Comparison of ENCODE assay signal across 1 cellular context in the genomic region with DNA sequence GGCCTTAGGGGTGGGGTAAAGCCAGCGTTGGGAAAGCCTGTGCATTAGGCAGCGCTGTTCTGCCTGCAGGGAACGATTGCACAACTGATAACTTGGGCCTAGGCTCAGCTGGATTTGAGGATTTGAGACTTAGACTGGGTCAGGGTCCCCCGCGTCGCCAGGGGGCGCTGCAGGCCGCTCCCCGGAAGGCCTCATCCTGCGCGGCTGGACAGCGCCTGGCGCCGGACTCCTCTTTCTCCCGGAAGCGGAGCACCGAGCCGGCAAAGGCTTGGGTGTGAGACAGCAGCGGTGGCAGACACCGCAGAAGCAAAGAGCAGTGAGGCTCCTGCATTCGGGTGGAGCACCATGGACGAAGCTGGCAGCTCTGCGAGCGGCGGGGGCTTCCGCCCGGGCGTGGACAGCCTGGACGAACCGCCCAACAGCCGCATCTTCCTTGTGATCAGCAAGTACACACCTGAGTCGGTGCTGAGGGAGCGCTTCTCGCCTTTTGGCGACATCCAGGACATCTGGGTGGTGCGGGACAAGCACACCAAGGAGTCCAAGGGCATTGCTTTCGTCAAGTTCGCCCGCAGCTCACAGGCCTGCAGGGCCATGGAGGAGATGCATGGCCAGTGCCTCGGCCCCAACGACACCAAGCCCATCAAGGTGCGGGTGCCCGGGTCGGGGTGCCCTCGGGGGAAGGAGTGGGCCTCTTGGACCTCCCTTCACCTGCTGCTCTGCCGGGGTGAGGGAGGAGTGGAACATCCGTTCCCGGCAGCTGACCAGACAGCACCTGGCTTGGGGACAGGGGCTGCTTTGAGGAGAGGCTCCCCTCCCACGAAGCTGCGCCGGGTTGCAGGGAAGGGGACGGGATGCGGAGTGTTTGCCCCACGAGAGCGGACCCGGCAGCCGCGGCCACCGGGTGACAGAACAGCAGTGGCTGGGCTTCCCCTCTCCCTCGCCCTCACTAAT.
TF ChIP-seq lines count a peak whose summit lies in the region.

A gene with protein sequence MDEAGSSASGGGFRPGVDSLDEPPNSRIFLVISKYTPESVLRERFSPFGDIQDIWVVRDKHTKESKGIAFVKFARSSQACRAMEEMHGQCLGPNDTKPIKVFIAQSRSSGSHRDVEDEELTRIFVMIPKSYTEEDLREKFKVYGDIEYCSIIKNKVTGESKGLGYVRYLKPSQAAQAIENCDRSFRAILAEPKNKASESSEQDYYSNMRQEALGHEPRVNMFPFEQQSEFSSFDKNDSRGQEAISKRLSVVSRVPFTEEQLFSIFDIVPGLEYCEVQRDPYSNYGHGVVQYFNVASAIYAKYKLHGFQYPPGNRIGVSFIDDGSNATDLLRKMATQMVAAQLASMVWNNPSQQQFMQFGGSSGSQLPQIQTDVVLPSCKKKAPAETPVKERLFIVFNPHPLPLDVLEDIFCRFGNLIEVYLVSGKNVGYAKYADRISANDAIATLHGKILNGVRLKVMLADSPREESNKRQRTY (plus strand): TSS at position 236 of the 951 bp plus-strand sequence. CDS start 110 bp downstream, at position 346.

TF ChIP-seq in K562, 482 proteins besides CTCF, POLR2A, EP300 and RAD21 (continued from another document and continues in another):
- no peak for TF ChIP-seq POU5F1 (IDR thresholded peaks at IDR 0.05; ENCODE audit: borderline replicate concordance, low read depth, low read length, partially characterized antibody)
- no peak for TF ChIP-seq MEF2D (tag; conservative IDR thresholded peaks at IDR 0.05; ENCODE audit: low read depth)
- peak; percentile 94 for TF ChIP-seq GABPB1 (CRISPR knock-in tag; IDR thresholded peaks at IDR 0.05)
- TF ChIP-seq RFX1 (IDR thresholded peaks at IDR 0.05) = no peak
- TF ChIP-seq SUPT5H (IDR thresholded peaks at IDR 0.05) = peak; percentile 92
- TF ChIP-seq ATF1 (CRISPR knock-in tag; IDR thresholded peaks at IDR 0.05) = no peak
- peak; percentile 77 for TF ChIP-seq ATF1 (tag; IDR thresholded peaks at IDR 0.05)
- no peak for TF ChIP-seq ZNF12 (CRISPR knock-in tag; IDR thresholded peaks at IDR 0.05)
- TF ChIP-seq, protein P1, sequence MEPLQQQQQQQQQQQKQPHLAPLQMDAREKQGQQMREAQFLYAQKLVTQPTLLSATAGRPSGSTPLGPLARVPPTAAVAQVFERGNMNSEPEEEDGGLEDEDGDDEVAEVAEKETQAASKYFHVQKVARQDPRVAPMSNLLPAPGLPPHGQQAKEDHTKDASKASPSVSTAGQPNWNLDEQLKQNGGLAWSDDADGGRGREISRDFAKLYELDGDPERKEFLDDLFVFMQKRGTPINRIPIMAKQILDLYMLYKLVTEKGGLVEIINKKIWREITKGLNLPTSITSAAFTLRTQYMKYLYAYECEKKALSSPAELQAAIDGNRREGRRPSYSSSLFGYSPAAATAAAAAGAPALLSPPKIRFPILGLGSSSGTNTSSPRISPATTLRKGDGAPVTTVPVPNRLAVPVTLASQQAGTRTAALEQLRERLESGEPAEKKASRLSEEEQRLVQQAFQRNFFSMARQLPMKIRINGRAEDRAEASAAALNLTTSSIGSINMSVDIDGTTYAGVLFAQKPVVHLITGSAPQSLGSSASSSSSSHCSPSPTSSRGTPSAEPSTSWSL (CRISPR knock-in tag; IDR thresholded peaks at IDR 0.05; ENCODE audit: borderline replicate concordance) = no peak
- TF ChIP-seq ASH1L (IDR thresholded peaks at IDR 0.05; ENCODE audit: borderline replicate concordance, low read depth, partially characterized antibody) = no peak
- no peak for TF ChIP-seq GTF2A2 (tag; IDR thresholded peaks at IDR 0.05)
- no peak for TF ChIP-seq SRSF9 (IDR thresholded peaks at IDR 0.05; ENCODE audit: borderline replicate concordance, low read depth, low read length)
- TF ChIP-seq ZNF436 (CRISPR knock-in tag; IDR thresholded peaks at IDR 0.05) = no peak
- no peak; the same call in 1 of the 2 replicates for TF ChIP-seq ERF (CRISPR knock-in tag; IDR thresholded peaks at IDR 0.05)
- peak; percentile 84 for TF ChIP-seq CXXC5 (CRISPR knock-in tag; IDR thresholded peaks at IDR 0.05)
- no peak for TF ChIP-seq MAFF (IDR thresholded peaks at IDR 0.05; ENCODE audit: low read length)
- TF ChIP-seq HLTF (IDR thresholded peaks at IDR 0.05) = 0 out of 2 replicates have a peak, but pooled peaks have one; percentile 29
- peak; percentile 51; the same call in 1 of the 2 replicates for TF ChIP-seq ARID1B (IDR thresholded peaks at IDR 0.05)
- peak in 1 of 2 experiments; percentile 92; a peak in 2 of 4 replicates for TF ChIP-seq HDAC1 (IDR thresholded peaks at IDR 0.05)
- no peak for TF ChIP-seq KAT8 (IDR thresholded peaks at IDR 0.05; ENCODE audit: low read depth)
- TF ChIP-seq KLF1 (tag; IDR thresholded peaks at IDR 0.05) = no peak; the same call in 1 of the 2 replicates
- TF ChIP-seq, protein P2, sequence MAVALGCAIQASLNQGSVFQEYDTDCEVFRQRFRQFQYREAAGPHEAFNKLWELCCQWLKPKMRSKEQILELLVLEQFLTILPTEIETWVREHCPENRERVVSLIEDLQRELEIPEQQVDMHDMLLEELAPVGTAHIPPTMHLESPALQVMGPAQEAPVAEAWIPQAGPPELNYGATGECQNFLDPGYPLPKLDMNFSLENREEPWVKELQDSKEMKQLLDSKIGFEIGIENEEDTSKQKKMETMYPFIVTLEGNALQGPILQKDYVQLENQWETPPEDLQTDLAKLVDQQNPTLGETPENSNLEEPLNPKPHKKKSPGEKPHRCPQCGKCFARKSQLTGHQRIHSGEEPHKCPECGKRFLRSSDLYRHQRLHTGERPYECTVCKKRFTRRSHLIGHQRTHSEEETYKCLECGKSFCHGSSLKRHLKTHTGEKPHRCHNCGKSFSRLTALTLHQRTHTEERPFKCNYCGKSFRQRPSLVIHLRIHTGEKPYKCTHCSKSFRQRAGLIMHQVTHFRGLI (CRISPR knock-in tag; IDR thresholded peaks at IDR 0.05) = no peak
- no peak for TF ChIP-seq ZNF124 (CRISPR knock-in tag; IDR thresholded peaks at IDR 0.05)
- TF ChIP-seq ZEB2 (IDR thresholded peaks at IDR 0.05) = peak; percentile 69; the same call in 1 of the 2 replicates
- no peak for TF ChIP-seq CREBBP (IDR thresholded peaks at IDR 0.05; ENCODE audit: low read depth, low read length)
- peak; percentile 47; the same call in 1 of the 2 replicates for TF ChIP-seq STAT5A (IDR thresholded peaks at IDR 0.05; ENCODE audit: borderline replicate concordance, low read length)
- TF ChIP-seq, protein P3, sequence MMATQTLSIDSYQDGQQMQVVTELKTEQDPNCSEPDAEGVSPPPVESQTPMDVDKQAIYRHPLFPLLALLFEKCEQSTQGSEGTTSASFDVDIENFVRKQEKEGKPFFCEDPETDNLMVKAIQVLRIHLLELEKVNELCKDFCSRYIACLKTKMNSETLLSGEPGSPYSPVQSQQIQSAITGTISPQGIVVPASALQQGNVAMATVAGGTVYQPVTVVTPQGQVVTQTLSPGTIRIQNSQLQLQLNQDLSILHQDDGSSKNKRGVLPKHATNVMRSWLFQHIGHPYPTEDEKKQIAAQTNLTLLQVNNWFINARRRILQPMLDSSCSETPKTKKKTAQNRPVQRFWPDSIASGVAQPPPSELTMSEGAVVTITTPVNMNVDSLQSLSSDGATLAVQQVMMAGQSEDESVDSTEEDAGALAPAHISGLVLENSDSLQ (IDR thresholded peaks at IDR 0.05) = peak; percentile 31; the same call in 1 of the 2 replicates
- TF ChIP-seq TAL1 (IDR thresholded peaks at IDR 0.05) = no peak
- TF ChIP-seq ZNF274 (IDR thresholded peaks at IDR 0.05; ENCODE audit: borderline replicate concordance, low read depth, low read length) = no peak
- TF ChIP-seq, protein P4, sequence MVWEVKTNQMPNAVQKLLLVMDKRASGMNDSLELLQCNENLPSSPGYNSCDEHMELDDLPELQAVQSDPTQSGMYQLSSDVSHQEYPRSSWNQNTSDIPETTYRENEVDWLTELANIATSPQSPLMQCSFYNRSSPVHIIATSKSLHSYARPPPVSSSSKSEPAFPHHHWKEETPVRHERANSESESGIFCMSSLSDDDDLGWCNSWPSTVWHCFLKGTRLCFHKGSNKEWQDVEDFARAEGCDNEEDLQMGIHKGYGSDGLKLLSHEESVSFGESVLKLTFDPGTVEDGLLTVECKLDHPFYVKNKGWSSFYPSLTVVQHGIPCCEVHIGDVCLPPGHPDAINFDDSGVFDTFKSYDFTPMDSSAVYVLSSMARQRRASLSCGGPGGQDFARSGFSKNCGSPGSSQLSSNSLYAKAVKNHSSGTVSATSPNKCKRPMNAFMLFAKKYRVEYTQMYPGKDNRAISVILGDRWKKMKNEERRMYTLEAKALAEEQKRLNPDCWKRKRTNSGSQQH (CRISPR knock-in tag; IDR thresholded peaks at IDR 0.05) = no peak
- TF ChIP-seq ETV6 (IDR thresholded peaks at IDR 0.05; ENCODE audit: borderline replicate concordance in 1 of 2, low read depth in 2 of 2, low read length in 1 of 2) = no peak; a peak in 1 of 4 replicates
- TF ChIP-seq ETV6 (CRISPR knock-in tag; IDR thresholded peaks at IDR 0.05; ENCODE audit: borderline replicate concordance) = no peak
- peak; percentile 63; the same call in 1 of the 2 replicates for TF ChIP-seq NR2C2 (CRISPR knock-in tag; IDR thresholded peaks at IDR 0.05)
- no peak for TF ChIP-seq NR2C2 (tag; IDR thresholded peaks at IDR 0.05)
- TF ChIP-seq ZNF780A (CRISPR knock-in tag; IDR thresholded peaks at IDR 0.05) = no peak
- TF ChIP-seq, protein P5, sequence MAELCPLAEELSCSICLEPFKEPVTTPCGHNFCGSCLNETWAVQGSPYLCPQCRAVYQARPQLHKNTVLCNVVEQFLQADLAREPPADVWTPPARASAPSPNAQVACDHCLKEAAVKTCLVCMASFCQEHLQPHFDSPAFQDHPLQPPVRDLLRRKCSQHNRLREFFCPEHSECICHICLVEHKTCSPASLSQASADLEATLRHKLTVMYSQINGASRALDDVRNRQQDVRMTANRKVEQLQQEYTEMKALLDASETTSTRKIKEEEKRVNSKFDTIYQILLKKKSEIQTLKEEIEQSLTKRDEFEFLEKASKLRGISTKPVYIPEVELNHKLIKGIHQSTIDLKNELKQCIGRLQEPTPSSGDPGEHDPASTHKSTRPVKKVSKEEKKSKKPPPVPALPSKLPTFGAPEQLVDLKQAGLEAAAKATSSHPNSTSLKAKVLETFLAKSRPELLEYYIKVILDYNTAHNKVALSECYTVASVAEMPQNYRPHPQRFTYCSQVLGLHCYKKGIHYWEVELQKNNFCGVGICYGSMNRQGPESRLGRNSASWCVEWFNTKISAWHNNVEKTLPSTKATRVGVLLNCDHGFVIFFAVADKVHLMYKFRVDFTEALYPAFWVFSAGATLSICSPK (IDR thresholded peaks at IDR 0.05; ENCODE audit: borderline replicate concordance) = no peak
- peak; percentile 93 for TF ChIP-seq XRCC5 (IDR thresholded peaks at IDR 0.05; ENCODE audit: low read depth, low read length)
- peak; percentile 93 for TF ChIP-seq RB1 (IDR thresholded peaks at IDR 0.05; ENCODE audit: low read depth)
- TF ChIP-seq FIP1L1 (IDR thresholded peaks at IDR 0.05; ENCODE audit: low read depth, low read length, poor library complexity, severe bottlenecking) = peak; percentile 75
- peak; percentile 17 to 51; a peak in 2 of 4 replicates for TF ChIP-seq TRIM24 (IDR thresholded peaks at IDR 0.05)
- TF ChIP-seq SMARCB1 (IDR thresholded peaks at IDR 0.05; ENCODE audit: insufficient read length, low read depth) = no peak
- no peak for TF ChIP-seq ZNF232 (CRISPR knock-in tag; IDR thresholded peaks at IDR 0.05)
- TF ChIP-seq ZC3H8 (IDR thresholded peaks at IDR 0.05) = peak; percentile 78; the same call in 1 of the 2 replicates
- peak; percentile 82 for TF ChIP-seq CBX5 (IDR thresholded peaks at IDR 0.05; ENCODE audit: borderline replicate concordance, low read depth)
- TF ChIP-seq, protein P6, sequence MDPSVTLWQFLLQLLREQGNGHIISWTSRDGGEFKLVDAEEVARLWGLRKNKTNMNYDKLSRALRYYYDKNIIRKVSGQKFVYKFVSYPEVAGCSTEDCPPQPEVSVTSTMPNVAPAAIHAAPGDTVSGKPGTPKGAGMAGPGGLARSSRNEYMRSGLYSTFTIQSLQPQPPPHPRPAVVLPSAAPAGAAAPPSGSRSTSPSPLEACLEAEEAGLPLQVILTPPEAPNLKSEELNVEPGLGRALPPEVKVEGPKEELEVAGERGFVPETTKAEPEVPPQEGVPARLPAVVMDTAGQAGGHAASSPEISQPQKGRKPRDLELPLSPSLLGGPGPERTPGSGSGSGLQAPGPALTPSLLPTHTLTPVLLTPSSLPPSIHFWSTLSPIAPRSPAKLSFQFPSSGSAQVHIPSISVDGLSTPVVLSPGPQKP (CRISPR knock-in tag; IDR thresholded peaks at IDR 0.05) = no peak
- no peak for TF ChIP-seq ZNF507 (tag; conservative IDR thresholded peaks at IDR 0.05)
- no peak for TF ChIP-seq TEAD2 (tag; IDR thresholded peaks at IDR 0.05)
- TF ChIP-seq ETS2 (tag; IDR thresholded peaks at IDR 0.05; ENCODE audit: borderline replicate concordance, poor library complexity, severe bottlenecking) = no peak
- no peak for TF ChIP-seq PPARD (CRISPR knock-in tag; IDR thresholded peaks at IDR 0.05)
- TF ChIP-seq ATF7 (IDR thresholded peaks at IDR 0.05) = peak; percentile 86
- TF ChIP-seq TBL1XR1 (IDR thresholded peaks at IDR 0.05; ENCODE audit: low read length in 2 of 2) = peak in 1 of 2 experiments; percentile 59; a peak in 1 of 4 replicates
- TF ChIP-seq NRF1 (conservative IDR thresholded peaks at IDR 0.05 in 1 of 2, IDR thresholded peaks at IDR 0.05 in 1 of 2) = peak; percentile 80 to 84
- TF ChIP-seq, protein P7, sequence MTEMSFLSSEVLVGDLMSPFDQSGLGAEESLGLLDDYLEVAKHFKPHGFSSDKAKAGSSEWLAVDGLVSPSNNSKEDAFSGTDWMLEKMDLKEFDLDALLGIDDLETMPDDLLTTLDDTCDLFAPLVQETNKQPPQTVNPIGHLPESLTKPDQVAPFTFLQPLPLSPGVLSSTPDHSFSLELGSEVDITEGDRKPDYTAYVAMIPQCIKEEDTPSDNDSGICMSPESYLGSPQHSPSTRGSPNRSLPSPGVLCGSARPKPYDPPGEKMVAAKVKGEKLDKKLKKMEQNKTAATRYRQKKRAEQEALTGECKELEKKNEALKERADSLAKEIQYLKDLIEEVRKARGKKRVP (CRISPR knock-in tag; IDR thresholded peaks at IDR 0.05) = no peak
- TF ChIP-seq HNRNPH1 (optimal IDR thresholded peaks at IDR 0.05; ENCODE audit: low read depth, low read length) = no peak
- no peak for TF ChIP-seq KLF13 (tag; IDR thresholded peaks at IDR 0.05; ENCODE audit: borderline replicate concordance, low read depth)
